Comparison of ENCODE assay signal across 9 cellular contexts in the genomic region with DNA sequence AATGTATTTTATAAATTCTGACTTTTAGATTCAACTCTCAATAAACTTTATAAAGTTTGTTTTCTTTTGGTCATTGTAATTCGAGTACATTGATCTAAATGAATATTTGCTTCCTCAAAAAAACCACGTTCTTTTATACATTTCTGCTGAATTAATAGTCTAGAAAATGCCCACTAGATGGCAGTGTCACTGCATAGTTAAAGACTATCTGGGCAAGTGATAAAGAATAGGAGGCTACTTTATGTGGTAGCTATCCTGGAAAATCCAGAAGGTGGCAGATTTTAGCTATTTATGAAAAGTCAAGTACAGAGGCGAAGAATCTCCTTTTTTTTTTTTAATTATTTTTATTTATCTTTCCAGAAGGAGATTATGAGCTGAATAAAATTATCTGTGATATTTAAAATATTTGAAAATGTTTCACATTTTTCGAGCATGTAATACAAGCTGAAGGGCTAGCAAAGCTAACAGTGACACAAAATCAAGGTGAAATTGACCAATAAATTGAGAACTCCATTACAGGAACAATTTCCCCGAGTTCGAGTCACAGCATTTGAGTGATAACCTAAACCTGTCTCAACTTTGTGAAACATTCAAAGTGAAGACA.
A peak's percentile ranks its signal among the peaks of the same experiment; 100 is the strongest.
DNase-seq lines count a peak whose midpoint lies in the region; ATAC-seq and TF ChIP-seq lines count a peak whose summit lies in the region.
"Had no signal": no experiment of that assay in that cellular context is flagged by ENCODE, and none has a peak within 500 bp of the region (broad histone marks: within the 10 kb centered on the region; RNA-seq: fewer than 3 reads in every experiment).

No MANE protein-coding gene starts in this region.

- no peaks in the 10 kb centered on the region for H3K9me3 ChIP-seq in esophagus muscularis mucosa
- H3K9me3 ChIP-seq: SJSA1 had no signal

- POLR2A ChIA-PET in activated CD4-positive, alpha-beta memory T cell treated with anti-CD3 and anti-CD28 coated beads, Interleukin-2, amount 10 ng/mL, durations not matched to agents 7 days and 5 days (lab: Charles Lee): no interaction called here

- H3K27me3 ChIP-seq in esophagus muscularis mucosa: peaks cover 0 to under 1% (median 0%) of the 10 kb centered on the region in 4 donors
- H3K27me3 ChIP-seq: SJSA1 had no signal

- CTCF ChIA-PET in activated CD4-positive, alpha-beta memory T cell treated with anti-CD3 and anti-CD28 coated beads, Interleukin-2, amount 10 ng/mL, durations not matched to agents 7 days and 5 days (lab: Charles Lee): interaction anchor here (0.7 to 1.6 kb wide), 8 partner anchors 9 to 532 kb away, joined by 3 to 10 read pairs (median 4); no protein-coding TSS in a partner anchor

- in situ Hi-C loops in SK-MEL-5 (cut with HindIII; ENCODE audit: low pct_unique_long_range_greater_than_20kb, low sequenced_read_pairs): no loop called here

- H3K36me3 Mint-ChIP-seq in nephron progenitor cell (ENCODE audit: low read depth): no peaks in the 10 kb centered on the region
- H3K36me3 Mint-ChIP-seq in activated CD4-positive, alpha-beta memory T cell treated with anti-CD3 and anti-CD28 coated beads, Interleukin-2, amount 10 ng/mL, durations not matched to agents 7 days and 5 days (ENCODE audit: low read depth): no peaks in the 10 kb centered on the region

- peaks cover 5% of the 10 kb centered on the region for H3K27me3 Mint-ChIP-seq in nephron progenitor cell (ENCODE audit: low read depth, poor library complexity)
- H3K27me3 Mint-ChIP-seq in activated CD4-positive, alpha-beta memory T cell treated with anti-CD3 and anti-CD28 coated beads, Interleukin-2, amount 10 ng/mL, durations not matched to agents 7 days and 5 days: no peaks in the 10 kb centered on the region

- WGBS in esophagus muscularis mucosa: 29% methylated on average over 6 of the region's 6 CpGs

- no peak overlapping the region for H3K4me3 Mint-ChIP-seq in nephron progenitor cell
- no peak overlapping the region for H3K4me3 Mint-ChIP-seq in activated CD4-positive, alpha-beta memory T cell treated with anti-CD3 and anti-CD28 coated beads, Interleukin-2, amount 10 ng/mL, durations not matched to agents 7 days and 5 days

- H3K9me3 Mint-ChIP-seq in nephron progenitor cell: peaks cover 5% of the 10 kb centered on the region
- no peaks in the 10 kb centered on the region for H3K9me3 Mint-ChIP-seq in activated CD4-positive, alpha-beta memory T cell treated with anti-CD3 and anti-CD28 coated beads, Interleukin-2, amount 10 ng/mL, durations not matched to agents 7 days and 5 days

- no peaks in the 10 kb centered on the region for H3K4me1 ChIP-seq in esophagus muscularis mucosa
- H3K4me1 ChIP-seq: SJSA1 had no signal

- TF ChIP-seq POLR2A in esophagus muscularis mucosa (IDR thresholded peaks at IDR 0.05; ENCODE audit: low read depth): no peak

- H3K27ac ChIP-seq in esophagus muscularis mucosa (replicated peaks in 1 of 4): no peak overlapping the region
- H3K27ac ChIP-seq: SJSA1 had no signal

- no peak for TF ChIP-seq EP300 in esophagus muscularis mucosa (IDR thresholded peaks at IDR 0.05)

- H3K27ac Mint-ChIP-seq in nephron progenitor cell: no peak overlapping the region
- no peak overlapping the region for H3K27ac Mint-ChIP-seq in activated CD4-positive, alpha-beta memory T cell treated with anti-CD3 and anti-CD28 coated beads, Interleukin-2, amount 10 ng/mL, durations not matched to agents 7 days and 5 days

- TF ChIP-seq CTCF in esophagus muscularis mucosa (IDR thresholded peaks at IDR 0.05) (peak; percentile 65 to 80 (median 74)), nephron progenitor cell (IDR thresholded peaks at IDR 0.05) (peak; percentile 95)

- ATAC-seq in GM18499 (IDR thresholded peaks at IDR 0.05; ENCODE audit: insufficient read depth, unreplicated experiment) (peak; percentile 86), HG02870 (IDR thresholded peaks at IDR 0.05; ENCODE audit: unreplicated experiment) (peak; percentile 91)

- H3K4me1 Mint-ChIP-seq in nephron progenitor cell: peaks cover 6% of the 10 kb centered on the region
- H3K4me1 Mint-ChIP-seq in activated CD4-positive, alpha-beta memory T cell treated with anti-CD3 and anti-CD28 coated beads, Interleukin-2, amount 10 ng/mL, durations not matched to agents 7 days and 5 days: no peaks in the 10 kb centered on the region

- DNase-seq in Ammon's horn (ENCODE audit: low spot score): peak; percentile 89
- peak; percentile 62 for DNase-seq in NCI-H128 (lab: John Stamatoyannopoulos, UW; ENCODE audit: unreplicated experiment)
- peak; percentile 88 for DNase-seq in SK-MEL-5 (ENCODE audit: low read depth, low spot score)
- DNase-seq in esophagus muscularis mucosa (ENCODE audit: extremely low spot score): no peak
- peak; percentile 42 for DNase-seq in nephron progenitor cell
- DNase-seq in activated CD4-positive, alpha-beta memory T cell treated with anti-CD3 and anti-CD28 coated beads, Interleukin-2, amount 10 ng/mL, durations not matched to agents 7 days and 5 days: no peak

- intact Hi-C loops in esophagus muscularis mucosa (cut with DNase I): no loop called here

- no peak overlapping the region for H3K4me3 ChIP-seq in esophagus muscularis mucosa
- H3K4me3 ChIP-seq: SJSA1 had no signal

- H3K36me3 ChIP-seq in esophagus muscularis mucosa: no peaks in the 10 kb centered on the region
- H3K36me3 ChIP-seq: SJSA1 had no signal

Comparison
In these comparisons a context has a peak if more than half of its experiments do, and no peak if none do; other contexts are left out.
1. DNase-seq: peak in Ammon's horn (single experiment), NCI-H128 (single experiment), SK-MEL-5 (single experiment) and nephron progenitor cell (single experiment); none in esophagus muscularis mucosa (single experiment) and activated CD4-positive, alpha-beta memory T cell treated with anti-CD3 and anti-CD28 coated beads, Interleukin-2, amount 10 ng/mL, durations not matched to agents 7 days and 5 days (single experiment).